ENCODE assay signal across 9 cellular contexts in genomic region chr2:96204836-96205235, GRCh38. TPM values are rescaled to one million over a fixed set of nuclear protein-coding genes. Genes with fewer than 3 reads are reported as not detected.
DNase-seq lines count a peak whose midpoint lies in the region; ATAC-seq and TF ChIP-seq lines count a peak whose summit lies in the region.
"Had no signal": no experiment of that assay in that cellular context is flagged by ENCODE, and none has a peak within 500 bp of the region (broad histone marks: within the 10 kb centered on the region; RNA-seq: fewer than 3 reads in every experiment).

No MANE protein-coding gene starts in this region.

- no peaks in the 10 kb centered on the region for H3K9me2 ChIP-seq in Loucy (replicated peaks; ENCODE audit: low read depth, low read length)

- peak overlapping the region; percentile 50 for H3K27ac Mint-ChIP-seq in central memory CD8-positive, alpha-beta T cell (ENCODE audit: low read depth)
- H3K27ac Mint-ChIP-seq in natural killer cell treated with Interleukin-12 subunit alpha and Interleukin-12 subunit beta and Interleukin-15 and Interleukin-18, amount 100 ng/mL, for 72 hours, result peak overlapping the region; percentile 80 to 92

- H3F3A ChIP-seq in Loucy (ENCODE audit: low read depth), result no peaks in the 10 kb centered on the region

- H3K4me1 Mint-ChIP-seq in central memory CD8-positive, alpha-beta T cell, result peaks cover 73% of the 10 kb centered on the region
- H3K4me1 Mint-ChIP-seq in natural killer cell treated with Interleukin-12 subunit alpha and Interleukin-12 subunit beta and Interleukin-15 and Interleukin-18, amount 100 ng/mL, for 72 hours (ENCODE audit: low read depth in 2 of 2), result peaks cover 56 to 68% of the 10 kb centered on the region in 2 donors

- H3K36me3 Mint-ChIP-seq in central memory CD8-positive, alpha-beta T cell (ENCODE audit: insufficient read depth), result peaks cover 15% of the 10 kb centered on the region
- H3K36me3 Mint-ChIP-seq in natural killer cell treated with Interleukin-12 subunit alpha and Interleukin-12 subunit beta and Interleukin-15 and Interleukin-18, amount 100 ng/mL, for 72 hours, result peaks cover 9% of the 10 kb centered on the region

- H4K20me1 ChIP-seq in Loucy (ENCODE audit: insufficient read depth, low read length, poor library complexity, severe bottlenecking), result peaks cover 81% of the 10 kb centered on the region

- peak overlapping the region; percentile 66 for H3K27ac ChIP-seq in ACC112 (ENCODE audit: low read depth, low read length)

- H3K4me1 ChIP-seq in ACC112 (ENCODE audit: control insufficient read depth, insufficient read depth, low read length, unreplicated experiment), result peaks cover 48% of the 10 kb centered on the region
- H3K4me1 ChIP-seq in Loucy (ENCODE audit: insufficient read depth, low read length, poor library complexity, severe bottlenecking), result peaks cover 69% of the 10 kb centered on the region

- H3K9ac ChIP-seq in Loucy (ENCODE audit: low read depth, low read length, poor library complexity, severe bottlenecking), result peak overlapping the region; percentile 94

- H3K27me3 Mint-ChIP-seq in central memory CD8-positive, alpha-beta T cell, result no peaks in the 10 kb centered on the region
- H3K27me3 Mint-ChIP-seq in natural killer cell treated with Interleukin-12 subunit alpha and Interleukin-12 subunit beta and Interleukin-15 and Interleukin-18, amount 100 ng/mL, for 72 hours, result no peaks in the 10 kb centered on the region

- no peak overlapping the region for H2AFZ ChIP-seq in ACC112 (ENCODE audit: low read length, unreplicated experiment)
- no peak overlapping the region for H2AFZ ChIP-seq in Loucy (ENCODE audit: low read length)

- no peaks in the 10 kb centered on the region; the same call in 1 of the 2 replicates for H3K36me3 ChIP-seq in ACC112 (ENCODE audit: insufficient read depth, low read length)
- H3K36me3 ChIP-seq in Loucy (ENCODE audit: insufficient read depth, low read length), result no peaks in the 10 kb centered on the region

- H3K4me2 ChIP-seq in Loucy (ENCODE audit: low read depth, low read length, poor library complexity, severe bottlenecking), result peak overlapping the region; percentile 100

- DNase-seq in central memory CD8-positive, alpha-beta T cell (ENCODE audit: low spot score in 2 of 2), result no peak
- DNase-seq in natural killer cell treated with Interleukin-12 subunit alpha and Interleukin-12 subunit beta and Interleukin-15 and Interleukin-18, amount 100 ng/mL, for 72 hours (ENCODE audit: low spot score), result no peak
- DNase-seq in NCI-H2081 (lab: John Stamatoyannopoulos, UW) (no peak), ecto neural progenitor cell (ENCODE audit: low spot score) (no peak)
- DNase-seq: NCI-H226 had no signal

- ATAC-seq in central memory CD8-positive, alpha-beta T cell (replicated peaks; ENCODE audit: extremely low read depth, poor library complexity, severe bottlenecking), result no peak
- ATAC-seq in natural killer cell treated with Interleukin-12 subunit alpha and Interleukin-12 subunit beta and Interleukin-15 and Interleukin-18, amount 100 ng/mL, for 72 hours, result no peak
- ATAC-seq in HG03139 (IDR thresholded peaks at IDR 0.05; ENCODE audit: unreplicated experiment), result no peak
- ATAC-seq in HG02981 (IDR thresholded peaks at IDR 0.05; ENCODE audit: unreplicated experiment), result no peak

- H3K4me3 Mint-ChIP-seq in central memory CD8-positive, alpha-beta T cell, result peak overlapping the region; percentile 87
- peak overlapping the region; percentile 83 for H3K4me3 Mint-ChIP-seq in natural killer cell treated with Interleukin-12 subunit alpha and Interleukin-12 subunit beta and Interleukin-15 and Interleukin-18, amount 100 ng/mL, for 72 hours

- TF ChIP-seq CTCF in Loucy (conservative IDR thresholded peaks at IDR 0.05; ENCODE audit: low read length), result no peak

- no peaks in the 10 kb centered on the region for H3K9me3 Mint-ChIP-seq in central memory CD8-positive, alpha-beta T cell
- H3K9me3 Mint-ChIP-seq in natural killer cell treated with Interleukin-12 subunit alpha and Interleukin-12 subunit beta and Interleukin-15 and Interleukin-18, amount 100 ng/mL, for 72 hours, result no peaks in the 10 kb centered on the region

- H3K79me2 ChIP-seq in ACC112 (ENCODE audit: control insufficient read depth, insufficient read depth, low read length, unreplicated experiment) (peaks cover 90% of the 10 kb centered on the region), Loucy (ENCODE audit: insufficient read depth, low read length) (peaks cover 92% of the 10 kb centered on the region)

- H3K4me3 ChIP-seq in ACC112 (ENCODE audit: low read depth, low read length), result peak overlapping the region; percentile 71
- H3K4me3 ChIP-seq in Loucy (ENCODE audit: low read length, poor library complexity, severe bottlenecking), result peak overlapping the region; percentile 95

- H3K27me3 ChIP-seq in ACC112 (ENCODE audit: insufficient read depth, low read length), result no peaks in the 10 kb centered on the region
- H3K27me3 ChIP-seq in Loucy (ENCODE audit: insufficient read depth, low read length, poor library complexity, severe bottlenecking), result no peaks in the 10 kb centered on the region

- H3K9me3 ChIP-seq in Loucy (ENCODE audit: insufficient read depth, low read depth, low read length), result no peaks in the 10 kb centered on the region

RNA-seq across cellular contexts. Expression of gene STARD7, which starts 3.8 kb away (rescaled TPM):
- 100 to 1,000 TPM; 153 to 206 TPM for total RNA-seq in natural killer cell treated with Interleukin-12 subunit alpha and Interleukin-12 subunit beta and Interleukin-15 and Interleukin-18, amount 100 ng/mL, for 72 hours

RNA-seq across cellular contexts. Expression of gene DUSP2, which starts 59.6 kb away (rescaled TPM):
- total RNA-seq in natural killer cell treated with Interleukin-12 subunit alpha and Interleukin-12 subunit beta and Interleukin-15 and Interleukin-18, amount 100 ng/mL, for 72 hours, result 10 to 100 TPM; 30.9 to 52.0 TPM
